Comparison of ENCODE assay signal across 10 cellular contexts in the genomic region with DNA sequence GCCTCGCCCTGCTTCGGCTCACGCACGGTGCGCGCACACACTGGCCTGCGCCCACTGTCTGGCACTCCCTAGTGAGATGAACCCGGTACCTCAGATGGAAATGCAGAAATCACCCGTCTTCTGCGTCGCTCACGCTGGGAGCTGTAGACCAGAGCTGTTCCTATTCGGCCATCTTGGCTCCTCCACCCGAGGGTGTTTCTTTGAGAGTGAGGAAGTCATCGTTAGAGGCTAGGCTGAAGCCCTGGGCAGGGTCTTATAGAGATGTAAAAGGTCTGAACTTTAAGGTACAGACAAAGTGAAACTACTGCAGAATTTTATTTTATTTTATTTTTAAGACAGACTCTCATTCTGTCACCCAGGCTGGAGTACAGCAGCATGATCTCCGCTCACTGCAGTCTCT. TPM values are rescaled to one million over a fixed set of nuclear protein-coding genes. Genes with fewer than 3 reads are reported as not detected.
DNase-seq lines count a peak whose midpoint lies in the region; ATAC-seq, FAIRE-seq and TF ChIP-seq lines count a peak whose summit lies in the region.
"Not testable (repeated sequence)": the region's sequence is repeated elsewhere in the genome, so short reads cannot be mapped to it uniquely, and the experiment has no call there.
"Had no signal": no experiment of that assay in that cellular context is flagged by ENCODE, and none has a peak within 500 bp of the region (broad histone marks: within the 10 kb centered on the region; RNA-seq: fewer than 3 reads in every experiment).

No MANE protein-coding gene starts in this region.

- not testable (repeated sequence) for H3K79me2 ChIP-seq in H9 (ENCODE audit: insufficient read depth, low read length); H1 (ENCODE audit: control insufficient read depth in 1 of 2, insufficient read depth in 2 of 2, low read length in 2 of 2)

- H3T11ph ChIP-seq in H9 (ENCODE audit: low read length), result peak overlapping the region; percentile 53

- not testable (repeated sequence) for H2AK5ac ChIP-seq in H9 (ENCODE audit: insufficient read length, low read length); H1 (ENCODE audit: low read depth, low read length)

- not testable (repeated sequence) for H3K23ac ChIP-seq in H9 (ENCODE audit: insufficient read length, low read depth, low read length); H1 (ENCODE audit: insufficient read length)

- DNase-seq in ELF-1 (ENCODE audit: low read depth, low spot score), result peak; percentile 4
- DNase-seq in H9; RWPE2 (ENCODE audit: low spot score); H1 (ENCODE audit: low read depth in 1 of 2, low spot score in 2 of 2); progenitor cell of endocrine pancreas (ENCODE audit: low spot score, unreplicated experiment): not testable (repeated sequence)
- peak; percentile 4 for DNase-seq in NCI-H1105 treated with DMSO at 0.1 percent for 48 hours (lab: John Stamatoyannopoulos, UW)
- peak; percentile 22 for DNase-seq in NCI-H2171 treated with DMSO at 0.1 percent for 48 hours (lab: John Stamatoyannopoulos, UW)
- DNase-seq in NCI-H69 (lab: John Stamatoyannopoulos, UW), result peak; percentile 17

- not testable (repeated sequence) for H3K14ac ChIP-seq in H9 (ENCODE audit: insufficient read depth, low read length); H1 (ENCODE audit: insufficient read length)

- no CpG with 5 or more reads among the region's 16 CpGs for WGBS in H9 (ENCODE audit: extremely low coverage, insufficient read length, low lambda C conversion rate)
- WGBS in H1 (ENCODE audit: extremely low coverage in 1 of 2, insufficient coverage in 1 of 2, insufficient read length in 1 of 2, insufficient replicate concordance in 2 of 2, low coverage in 1 of 2, low lambda C conversion rate in 2 of 2, missing lambda C conversion rate in 1 of 2), 2 experiments, result 82% methylated on average over 7 of the region's 16 CpGs; no CpG with 5 or more reads in 1 of the 2 experiments

- H3K4me1 ChIP-seq in H9 (ENCODE audit: insufficient read depth, low read length); RWPE2 (ENCODE audit: insufficient read depth, poor library complexity, severe bottlenecking); H1 (replicated peaks in 1 of 4; ENCODE audit: control insufficient read depth in 3 of 4, insufficient read depth in 4 of 4, low read length in 3 of 4): not testable (repeated sequence)

- H4K20me1 ChIP-seq in H9 (ENCODE audit: control insufficient read depth, insufficient read depth, insufficient read length); H1 (replicated peaks in 1 of 2; ENCODE audit: control insufficient read depth in 1 of 2, insufficient read depth in 2 of 2, low read length in 2 of 2): not testable (repeated sequence)

- not testable (repeated sequence) for H4K8ac ChIP-seq in H9 (replicated peaks; ENCODE audit: insufficient read length, low read depth, low read length); H1 (ENCODE audit: extremely low read depth, insufficient read depth, low read length)

- H3K18ac ChIP-seq in H9 (ENCODE audit: insufficient read length, low read depth, low read length) (peak overlapping the region; percentile 48), H1 (ENCODE audit: extremely low read depth, low read length) (peak overlapping the region; percentile 10; the same call in 1 of the 2 replicates)

- H3K27me3 Mint-ChIP-seq in H9 (ENCODE audit: low read depth) (peaks cover 43% of the 10 kb centered on the region), progenitor cell of endocrine pancreas (peaks cover 43% of the 10 kb centered on the region)

- not testable (repeated sequence) for TF ChIP-seq EP300 in H1 (IDR thresholded peaks at IDR 0.05; ENCODE audit: borderline replicate concordance in 1 of 2, low read depth in 2 of 2, low read length in 2 of 2)

- not testable (repeated sequence) for TF ChIP-seq POLR2A in H1 (IDR thresholded peaks at IDR 0.05; ENCODE audit: control extremely low read depth in 1 of 2, low read depth in 2 of 2, low read length in 2 of 2)

- H4K91ac ChIP-seq in H9 (ENCODE audit: insufficient read length, low read depth, low read length); H1 (replicated peaks; ENCODE audit: insufficient read length, low read length): not testable (repeated sequence)

- H3K27ac ChIP-seq in H9 (ENCODE audit: insufficient read length, low read depth, low read length); RWPE2 (ENCODE audit: poor library complexity, severe bottlenecking); H1 (ENCODE audit: low read depth, low read length): not testable (repeated sequence)

- peaks cover 0 to 12% (median 1%) of the 10 kb centered on the region in 3 experiments; a peak in 3 of 7 replicates for H3K36me3 Mint-ChIP-seq in H9 (ENCODE audit: insufficient read depth in 1 of 3, low read depth in 3 of 3)
- not testable (repeated sequence) for H3K36me3 Mint-ChIP-seq in progenitor cell of endocrine pancreas (ENCODE audit: insufficient read depth)

- H2BK15ac ChIP-seq in H9 (ENCODE audit: low read depth, low read length); H1 (ENCODE audit: low read length): not testable (repeated sequence)

- H3K36me3 ChIP-seq in RWPE2 (ENCODE audit: low read depth); H1 (ENCODE audit: control insufficient read depth in 2 of 4, insufficient read depth in 4 of 4, low read length in 3 of 4): not testable (repeated sequence)

- not testable (repeated sequence) for H2BK5ac ChIP-seq in H9 (ENCODE audit: insufficient read length, low read length)
- 0 out of 2 replicates have a peak overlapping the region, but pooled peaks have one; percentile 3 for H2BK5ac ChIP-seq in H1 (ENCODE audit: low read depth, low read length)

- not testable (repeated sequence) for H3K4ac ChIP-seq in H9 (ENCODE audit: low read depth, low read length); H1 (replicated peaks; ENCODE audit: insufficient read length, low read depth, low read length)

- not testable (repeated sequence) for TF ChIP-seq RAD21 in H1 (IDR thresholded peaks at IDR 0.05 in 1 of 2, conservative IDR thresholded peaks at IDR 0.05 in 1 of 2; ENCODE audit: low read depth in 2 of 2, low read length in 2 of 2)

- H3K27me3 ChIP-seq in H9 (ENCODE audit: insufficient read depth, low read length), result not testable (repeated sequence)
- H3K27me3 ChIP-seq in RWPE2 (ENCODE audit: insufficient read depth, poor library complexity, severe bottlenecking) (peaks cover 23% of the 10 kb centered on the region), H1 (replicated peaks in 1 of 4; ENCODE audit: control insufficient read depth in 3 of 4, extremely low read depth in 1 of 4, insufficient read depth in 3 of 4, low read length in 3 of 4) (peaks cover 0 to 15% (median 8%) of the 10 kb centered on the region in 4 experiments; a peak in 5 of 7 replicates)

- not testable (repeated sequence) for H3K4me2 ChIP-seq in H9 (ENCODE audit: insufficient read depth, insufficient read length, low read length)
- 0 out of 4 replicates have a peak overlapping the region, but pooled peaks of 1 of the 2 experiments have one; percentile 28 for H3K4me2 ChIP-seq in H1 (ENCODE audit: insufficient read depth in 1 of 2, low read depth in 2 of 2, low read length in 2 of 2)

- POLR2A ChIA-PET in H1 (lab: Charles Lee; ENCODE audit: partially characterized antibody), result interaction anchor here (0.6 to 0.9 kb wide), 3 partner anchors 52 to 121 kb away, joined by 3 to 5 read pairs (median 3); partner anchors contain the start of gene MRPS33

- not testable (repeated sequence) for H2BK12ac ChIP-seq in H9 (ENCODE audit: insufficient read length, low read depth, low read length)
- H2BK12ac ChIP-seq in H1 (ENCODE audit: low read depth, low read length), result 0 out of 2 replicates have a peak overlapping the region, but pooled peaks have one; percentile 30

- H3K56ac ChIP-seq in H9 (ENCODE audit: insufficient read length, low read depth, low read length); H1 (replicated peaks; ENCODE audit: insufficient read length, low read depth, low read length): not testable (repeated sequence)

- H3K9me3 ChIP-seq in H9 (ENCODE audit: control insufficient read depth, low read depth, low read length); RWPE2 (ENCODE audit: severe bottlenecking); H1 (ENCODE audit: insufficient read depth in 2 of 2, low read depth in 1 of 2, low read length in 1 of 2): not testable (repeated sequence)

- not testable (repeated sequence) for H3K9ac ChIP-seq in H9 (ENCODE audit: extremely low read depth, insufficient read length, low read length); H1 (replicated peaks in 1 of 4; ENCODE audit: extremely low read depth in 1 of 4, low read depth in 3 of 4, low read length in 3 of 4)

- H3K23me2 ChIP-seq in H9 (ENCODE audit: insufficient read length, low read depth, low read length, poor library complexity, severe bottlenecking) (peaks cover 14% of the 10 kb centered on the region), H1 (ENCODE audit: low read depth, low read length) (peaks cover 14% of the 10 kb centered on the region; the same call in 1 of the 2 replicates)

- H3K9me3 Mint-ChIP-seq in H9; progenitor cell of endocrine pancreas (ENCODE audit: low read depth): not testable (repeated sequence)

- not testable (repeated sequence) for H2AFZ ChIP-seq in H9 (ENCODE audit: low read length); H1 (ENCODE audit: low read length)

- H3K4me1 Mint-ChIP-seq in H9, result peaks cover 17 to 22% of the 10 kb centered on the region in 2 experiments
- not testable (repeated sequence) for H3K4me1 Mint-ChIP-seq in progenitor cell of endocrine pancreas (ENCODE audit: low read depth)

- peak overlapping the region; percentile 83 for H2BK20ac ChIP-seq in H9 (ENCODE audit: low read depth, low read length, poor library complexity, severe bottlenecking)
- H2BK20ac ChIP-seq in H1 (ENCODE audit: low read length), result not testable (repeated sequence)

- not testable (repeated sequence) for ATAC-seq in RWPE2 (ENCODE audit: low read depth)

- H3K4me3 Mint-ChIP-seq in H9 (peak overlapping the region; percentile 48 to 65; a peak in 3 of 5 replicates), progenitor cell of endocrine pancreas (ENCODE audit: low read depth) (peak overlapping the region; percentile 40)

- H3K79me1 ChIP-seq in H9 (ENCODE audit: insufficient read depth, low read depth, low read length, poor library complexity, severe bottlenecking); H1 (ENCODE audit: low read depth, low read length): not testable (repeated sequence)

- not testable (repeated sequence) for FAIRE-seq in H1 (lab: Jason Lieb, UNC)

- CTCF ChIA-PET in H1 (lab: Charles Lee; ENCODE audit: partially characterized antibody), result interaction anchor here (1.0 to 3.6 kb wide), 2 partner anchors 54 to 152 kb away, joined by 3 to 15 read pairs; partner anchors contain the start of gene MRPS33

- not testable (repeated sequence) for TF ChIP-seq CTCF in H9 (conservative IDR thresholded peaks at IDR 0.05); RWPE2 (IDR thresholded peaks at IDR 0.05; ENCODE audit: poor library complexity, severe bottlenecking); H1 (IDR thresholded peaks at IDR 0.05; ENCODE audit: control extremely low read depth in 1 of 3, insufficient read depth in 1 of 3, low read depth in 1 of 3, low read length in 3 of 3); progenitor cell of endocrine pancreas (IDR thresholded peaks at IDR 0.05; ENCODE audit: unreplicated experiment)

- peak overlapping the region; percentile 77 for H2BK120ac ChIP-seq in H9 (ENCODE audit: low read depth, low read length, poor library complexity, severe bottlenecking)
- not testable (repeated sequence) for H2BK120ac ChIP-seq in H1 (replicated peaks; ENCODE audit: low read depth, low read length)

- H3K27ac Mint-ChIP-seq in H9, result peak overlapping the region in 1 of 3 experiments; percentile 98; a peak in 2 of 7 replicates
- not testable (repeated sequence) for H3K27ac Mint-ChIP-seq in progenitor cell of endocrine pancreas

- H4K5ac ChIP-seq in H9 (ENCODE audit: insufficient read length, low read depth, low read length); H1 (ENCODE audit: insufficient read length, low read depth, low read length): not testable (repeated sequence)

- peak overlapping the region; percentile 7 for H3K4me3 ChIP-seq in RWPE2 (ENCODE audit: severe bottlenecking)
- H3K4me3 ChIP-seq in H1 (ENCODE audit: extremely low read depth in 1 of 4, insufficient read depth in 2 of 4, low read depth in 3 of 4, low read length in 4 of 4), result peak overlapping the region in 1 of 4 experiments; percentile 19; a peak in 2 of 8 replicates

RNA-seq across cellular contexts. Expression of gene TMEM178B, which starts 6.0 kb away (rescaled TPM):
- total RNA-seq in H9 (2021) (9.3 and 11.3 TPM in 2 replicates), progenitor cell of endocrine pancreas (2.3 and 2.8 TPM in 2 replicates)
- total RNA-seq in H1 (2021; fragmentation: NEBNext Ultra II Directional; extraction: Animal tissue kit (Norgen Biotek cat#: 25700)), result 15.8 and 18.1 TPM in 2 replicates
- 4.4 and 5.3 TPM in 2 replicates for polyA plus RNA-seq in H1 (2011; rRNA removed)
- 4.7 TPM for polyA plus RNA-seq in H1 (2011; cell fraction: cytosol; rRNA removed)
- polyA plus RNA-seq in H1 (2011; cell fraction: nucleus; rRNA removed), result 16.0 TPM
- polyA plus RNA-seq in H1 (2012, experiment 1 of 2), result 4.6 to 7.5 TPM (median 6.3 TPM) in 4 replicates
- polyA plus RNA-seq in H1 (2012, experiment 2 of 2), result 0.68 TPM
- polyA plus RNA-seq in H1 (2013, experiment 1 of 2), result 6.8 TPM
- 7.1 TPM for polyA plus RNA-seq in H1 (2013, experiment 2 of 2)
- 16.3 and 19.1 TPM in 2 replicates for polyA minus RNA-seq in H1 (2011; rRNA and poly(A)+ RNA removed)
- 8.8 TPM for polyA minus RNA-seq in H1 (2011; cell fraction: cytosol; rRNA and poly(A)+ RNA removed)
- polyA minus RNA-seq in H1 (2011; cell fraction: nucleus; rRNA and poly(A)+ RNA removed), result 43.7 TPM
- polyA plus RNA-seq: CD4-positive, CD25-positive, alpha-beta regulatory T cell; IgD-negative memory B cell had no signal

RNA-seq across cellular contexts. Expression of gene MRPS33, which starts 53.1 kb away (rescaled TPM):
- total RNA-seq in H9 (2021) (58.3 and 64.2 TPM in 2 replicates), progenitor cell of endocrine pancreas (48.5 and 49.6 TPM in 2 replicates)
- 62.6 and 66.4 TPM in 2 replicates for total RNA-seq in H1 (2021; fragmentation: NEBNext Ultra II Directional; extraction: Animal tissue kit (Norgen Biotek cat#: 25700))
- polyA plus RNA-seq in H1 (2011; rRNA removed), result 11.8 and 22.9 TPM in 2 replicates
- 37.4 TPM for polyA plus RNA-seq in H1 (2011; cell fraction: cytosol; rRNA removed)
- polyA plus RNA-seq in H1 (2011; cell fraction: nucleus; rRNA removed), result 22.2 TPM
- 73.9 to 130 TPM (median 91.0 TPM) in 4 replicates for polyA plus RNA-seq in H1 (2012, experiment 1 of 2)
- 27.8 TPM for polyA plus RNA-seq in H1 (2012, experiment 2 of 2)
- polyA plus RNA-seq in H1 (2013, experiment 1 of 2), result 99.0 TPM
- polyA plus RNA-seq in H1 (2013, experiment 2 of 2), result 102 TPM
- 20.6 and 28.8 TPM in 2 replicates for polyA minus RNA-seq in H1 (2011; rRNA and poly(A)+ RNA removed)
- 11.7 TPM for polyA minus RNA-seq in H1 (2011; cell fraction: cytosol; rRNA and poly(A)+ RNA removed)
- 13.3 TPM for polyA minus RNA-seq in H1 (2011; cell fraction: nucleus; rRNA and poly(A)+ RNA removed)
